Comparison of ENCODE assay signal across 13 cellular contexts in the genomic region with DNA sequence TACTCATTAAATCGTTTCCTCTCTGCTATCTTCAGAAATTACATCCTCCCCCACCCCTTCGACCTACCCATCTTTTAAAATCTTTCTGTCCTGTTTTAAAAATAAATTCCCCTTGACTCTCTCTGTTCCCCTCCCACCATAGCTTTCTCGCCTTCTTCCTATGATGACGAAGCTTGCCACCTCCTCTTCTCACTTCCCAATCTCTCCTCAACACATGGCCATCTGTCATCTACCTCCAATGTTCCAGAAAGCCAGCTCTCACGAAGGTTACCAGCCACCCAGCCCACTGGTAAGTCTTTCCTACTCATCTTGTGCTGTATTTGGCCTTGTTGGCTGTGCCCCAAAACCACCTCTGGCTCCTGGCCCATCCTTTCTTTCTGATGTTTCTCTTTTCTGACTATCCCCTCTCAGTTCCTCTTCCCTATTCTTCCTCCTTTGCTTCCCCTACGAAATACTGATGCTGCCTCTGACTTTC.
A peak's percentile ranks its signal among the peaks of the same experiment; 100 is the strongest.
DNase-seq lines count a peak whose midpoint lies in the region; ATAC-seq and TF ChIP-seq lines count a peak whose summit lies in the region.
"Had no signal": no experiment of that assay in that cellular context is flagged by ENCODE, and none has a peak within 500 bp of the region (broad histone marks: within the 10 kb centered on the region; RNA-seq: fewer than 3 reads in every experiment).

No MANE protein-coding gene starts in this region.

- H3K27me3 ChIP-seq in mammary epithelial cell (ENCODE audit: insufficient read depth, low read length), result no peaks in the 10 kb centered on the region
- H3K27me3 ChIP-seq in tibial nerve, result no peaks in the 10 kb centered on the region
- H3K27me3 ChIP-seq: SJCRH30 had no signal

- H4K20me1 ChIP-seq in mammary epithelial cell (ENCODE audit: insufficient read depth, low read length), result no peaks in the 10 kb centered on the region

- whole genome bisulfite sequencing in mammary epithelial cell (ENCODE audit: low coverage, missing lambda C conversion rate), result 60% methylated on average over 6 of the region's 6 CpGs
- 64 to 78% methylated on average over 6 of the region's 6 CpGs for WGBS in tibial nerve, 2 donors

- H3K27ac Mint-ChIP-seq in MCF 10A (ENCODE audit: low read depth, unreplicated experiment), result no peak overlapping the region
- H3K27ac Mint-ChIP-seq: effector memory CD8-positive, alpha-beta T cell; IgD-negative memory B cell had no signal

- H3K4me3 ChIP-seq in mammary epithelial cell (replicated peaks in 1 of 3; ENCODE audit: insufficient read depth in 1 of 3, low read depth in 2 of 3, low read length in 3 of 3) (no peak overlapping the region), tibial nerve (no peak overlapping the region)
- H3K4me3 ChIP-seq: lung, SJCRH30 had no signal

- no peak overlapping the region for H3K9ac ChIP-seq in mammary epithelial cell (ENCODE audit: insufficient read depth, low read length)

- peak; percentile 54 for ATAC-seq in HG03196 (IDR thresholded peaks at IDR 0.05; ENCODE audit: unreplicated experiment)
- ATAC-seq: effector memory CD8-positive, alpha-beta T cell had no signal

- H3K9me3 Mint-ChIP-seq in MCF 10A (ENCODE audit: unreplicated experiment), result no peaks in the 10 kb centered on the region
- H3K9me3 Mint-ChIP-seq: effector memory CD8-positive, alpha-beta T cell; IgD-negative memory B cell had no signal

- H2AFZ ChIP-seq in mammary epithelial cell (ENCODE audit: low read depth, low read length), result no peak overlapping the region

- H3K4me1 ChIP-seq in mammary epithelial cell (ENCODE audit: insufficient read depth, low read length), result peaks cover 9% of the 10 kb centered on the region
- peaks cover 0 to 11% (median 2%) of the 10 kb centered on the region in 4 donors for H3K4me1 ChIP-seq in tibial nerve
- H3K4me1 ChIP-seq: SJCRH30 had no signal

- no peaks in the 10 kb centered on the region for H3K79me2 ChIP-seq in mammary epithelial cell (ENCODE audit: insufficient read depth, low read length)

- H3K4me3 Mint-ChIP-seq in MCF 10A (ENCODE audit: unreplicated experiment), result no peak overlapping the region
- H3K4me3 Mint-ChIP-seq: effector memory CD8-positive, alpha-beta T cell; IgD-negative memory B cell had no signal

- H3K4me2 ChIP-seq in mammary epithelial cell (ENCODE audit: insufficient read depth, low read depth, low read length), result no peak overlapping the region

- in situ Hi-C loops in mammary epithelial cell (cut with MboI; ENCODE audit: low sequenced_read_pairs in 2 of 2), result no loop called here
- in situ Hi-C loops in ACHN (cut with HindIII; ENCODE audit: low pct_ligation_motif_present, low pct_unique_long_range_greater_than_20kb, low sequenced_read_pairs), result no loop called here

- H3K36me3 ChIP-seq in mammary epithelial cell (ENCODE audit: insufficient read depth, low read length) (no peaks in the 10 kb centered on the region), tibial nerve (no peaks in the 10 kb centered on the region)
- H3K36me3 ChIP-seq: SJCRH30 had no signal

- dilution Hi-C loops in mammary epithelial cell (cut with HindIII; ENCODE audit: low sequenced_read_pairs), result no loop called here

- H3K27me3 Mint-ChIP-seq in MCF 10A (ENCODE audit: insufficient read depth, unreplicated experiment), result no peaks in the 10 kb centered on the region
- H3K27me3 Mint-ChIP-seq: IgD-negative memory B cell had no signal

- CTCF ChIA-PET in MCF 10A (lab: Yijun Ruan, JAX) (no interaction called here), mammary epithelial cell (lab: Charles Lee; ENCODE audit: low non-redundant PET) (no interaction called here)

- TF ChIP-seq CTCF in MCF 10A (IDR thresholded peaks at IDR 0.05; ENCODE audit: unreplicated experiment) (no peak), mammary epithelial cell (conservative IDR thresholded peaks at IDR 0.05 in 1 of 2, IDR thresholded peaks at IDR 0.05 in 1 of 2; ENCODE audit: extremely low read depth in 1 of 2, insufficient read depth in 1 of 2, low read depth in 1 of 2, low read length in 2 of 2) (no peak), tibial nerve (IDR thresholded peaks at IDR 0.05) (no peak)

- H3K9me3 ChIP-seq in mammary epithelial cell (replicated peaks; ENCODE audit: insufficient read depth, low read length), result no peaks in the 10 kb centered on the region
- no peaks in the 10 kb centered on the region for H3K9me3 ChIP-seq in tibial nerve
- H3K9me3 ChIP-seq: SJCRH30 had no signal

- peaks cover 3% of the 10 kb centered on the region for H3K4me1 Mint-ChIP-seq in MCF 10A (ENCODE audit: insufficient read depth, unreplicated experiment)
- H3K4me1 Mint-ChIP-seq: IgD-negative memory B cell had no signal

- TF ChIP-seq POLR2A in tibial nerve (IDR thresholded peaks at IDR 0.05), result no peak

- intact Hi-C loops in MCF 10A (cut with micrococcal nuclease), result no loop called here
- intact Hi-C loops in mammary epithelial cell (cut with micrococcal nuclease), result no loop called here

- H3K27ac ChIP-seq in mammary epithelial cell (ENCODE audit: insufficient read depth, low read depth, low read length) (no peak overlapping the region), angular gyrus (ENCODE audit: low read depth, low read length) (peak overlapping the region; percentile 57), tibial nerve (no peak overlapping the region)
- H3K27ac ChIP-seq: SJCRH30 had no signal

- POLR2A ChIA-PET in MCF 10A (lab: Yijun Ruan, JAX), result interaction anchor here (0.7 kb wide), 1 partner anchor 15 kb away, joined by 3 read pairs; no protein-coding TSS in a partner anchor

- TF ChIP-seq EP300 in tibial nerve (IDR thresholded peaks at IDR 0.05), result no peak

- BruUV-seq in MCF 10A (replicated peaks; lab: Mats Ljungman, UMichigan) (no TSS peak), mammary epithelial cell (replicated peaks; lab: Mats Ljungman, UMichigan) (no TSS peak)

- no peaks in the 10 kb centered on the region for H3K36me3 Mint-ChIP-seq in MCF 10A (ENCODE audit: insufficient read depth, unreplicated experiment)
- H3K36me3 Mint-ChIP-seq: IgD-negative memory B cell had no signal

- peak; percentile 19 for DNase-seq in MCF 10A (ENCODE audit: unreplicated experiment)
- no peak for DNase-seq in mammary epithelial cell
- DNase-seq in tibial nerve (ENCODE audit: low spot score in 2 of 2), result peak; percentile 17 to 46
- no peak for DNase-seq in NCI-H82 (lab: John Stamatoyannopoulos, UW)
- DNase-seq in NCI-H524 (lab: John Stamatoyannopoulos, UW), result no peak
- DNase-seq in ACHN, result no peak
- DNase-seq: activated CD8-positive, alpha-beta memory T cell treated with anti-CD3 and anti-CD28 coated beads, Interleukin-2, amount 50 U/mL, for 4 hours; effector memory CD8-positive, alpha-beta T cell had no signal

Comparison
In these comparisons a context has a peak if more than half of its experiments do, and no peak if none do; other contexts are left out.
1. DNase-seq: peak in MCF 10A (single experiment) and tibial nerve (2 of 2); none in mammary epithelial cell (single experiment), NCI-H82 (single experiment), NCI-H524 (0 of 2) and ACHN (single experiment).